Comparison of ENCODE assay signal across 1 cellular context in the genomic region with DNA sequence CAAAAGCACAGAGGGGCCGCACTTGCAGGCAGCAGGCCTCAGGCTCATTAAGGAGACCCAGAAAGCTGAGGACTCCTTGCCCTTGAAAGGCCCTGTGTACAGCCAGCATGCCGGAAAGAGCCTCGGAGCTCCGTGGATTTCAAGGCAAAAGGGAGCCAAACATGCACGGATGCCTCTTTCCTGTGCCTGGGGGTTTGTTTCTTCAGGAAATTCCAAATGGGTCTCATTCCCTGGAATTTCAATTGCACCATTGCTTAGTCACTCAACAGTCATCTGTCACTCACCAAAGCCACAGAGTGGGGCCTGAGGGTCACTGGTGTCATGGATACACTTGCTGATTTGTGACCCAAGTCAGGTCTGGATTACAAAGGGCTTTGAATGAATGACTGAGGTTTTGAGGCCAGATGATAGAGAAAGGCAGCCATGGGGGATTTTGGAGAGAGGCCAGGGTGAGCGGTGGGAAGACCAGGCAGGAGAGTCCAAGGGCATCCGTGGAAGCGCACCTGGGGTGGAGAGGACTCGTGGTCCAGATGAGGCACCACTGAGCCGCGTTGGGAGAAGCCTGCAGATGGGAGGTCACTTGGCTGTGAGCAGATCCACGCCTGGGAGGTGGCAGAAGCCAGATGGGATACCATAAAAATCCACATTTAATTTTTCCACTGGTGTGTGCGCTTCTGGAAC.
A peak's percentile ranks its signal among the peaks of the same experiment; 100 is the strongest.
TF ChIP-seq lines count a peak whose summit lies in the region.

No MANE protein-coding gene starts in this region.

TF ChIP-seq in IMR-90, 13 proteins besides CTCF, POLR2A, EP300 and RAD21:
- TF ChIP-seq RCOR1 (IDR thresholded peaks at IDR 0.05; ENCODE audit: insufficient replicate concordance, low read length): peak; percentile 59
- TF ChIP-seq, protein P1, sequence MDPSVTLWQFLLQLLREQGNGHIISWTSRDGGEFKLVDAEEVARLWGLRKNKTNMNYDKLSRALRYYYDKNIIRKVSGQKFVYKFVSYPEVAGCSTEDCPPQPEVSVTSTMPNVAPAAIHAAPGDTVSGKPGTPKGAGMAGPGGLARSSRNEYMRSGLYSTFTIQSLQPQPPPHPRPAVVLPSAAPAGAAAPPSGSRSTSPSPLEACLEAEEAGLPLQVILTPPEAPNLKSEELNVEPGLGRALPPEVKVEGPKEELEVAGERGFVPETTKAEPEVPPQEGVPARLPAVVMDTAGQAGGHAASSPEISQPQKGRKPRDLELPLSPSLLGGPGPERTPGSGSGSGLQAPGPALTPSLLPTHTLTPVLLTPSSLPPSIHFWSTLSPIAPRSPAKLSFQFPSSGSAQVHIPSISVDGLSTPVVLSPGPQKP (IDR thresholded peaks at IDR 0.05; ENCODE audit: borderline replicate concordance, low read depth, low read length): no peak
- TF ChIP-seq RFX5 (IDR thresholded peaks at IDR 0.05; ENCODE audit: low read depth, low read length): no peak
- TF ChIP-seq FOS (IDR thresholded peaks at IDR 0.05; ENCODE audit: low read depth, low read length): 0 out of 2 replicates have a peak, but pooled peaks have one; percentile 52
- no peak for TF ChIP-seq BHLHE40 (IDR thresholded peaks at IDR 0.05; ENCODE audit: low read depth, low read length)
- TF ChIP-seq NFE2L2 (IDR thresholded peaks at IDR 0.05; ENCODE audit: low read depth, low read length): no peak
- TF ChIP-seq CEBPB (IDR thresholded peaks at IDR 0.05; ENCODE audit: low read depth, low read length): peak; percentile 88
